ENCODE assay signal across 18 cellular contexts in the genomic region with DNA sequence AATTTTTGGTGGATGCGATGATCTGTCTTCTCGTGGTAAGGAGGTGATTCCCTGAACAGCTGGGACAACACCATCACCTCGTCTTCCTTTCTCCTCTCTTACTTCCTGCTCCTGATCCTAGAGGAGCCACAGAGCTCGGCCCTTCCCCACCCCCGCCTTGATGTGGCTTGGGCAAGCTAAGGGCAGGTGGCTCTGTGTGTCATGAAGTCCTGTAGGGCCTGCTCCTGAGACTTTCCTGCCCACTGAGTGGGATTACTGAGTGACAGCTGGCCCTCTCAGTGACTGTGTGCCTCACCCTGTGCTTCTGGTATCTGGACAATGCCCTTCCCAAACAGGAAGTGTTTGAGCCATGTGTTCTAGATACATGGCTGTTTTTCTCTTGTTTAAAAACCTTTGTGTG.
DNase-seq lines count a peak whose midpoint lies in the region; ATAC-seq and TF ChIP-seq lines count a peak whose summit lies in the region.
"Had no signal": no experiment of that assay in that cellular context is flagged by ENCODE, and none has a peak within 500 bp of the region (broad histone marks: within the 10 kb centered on the region; RNA-seq: fewer than 3 reads in every experiment).

No MANE protein-coding gene starts in this region.

- H3K4me3 ChIP-seq in IMR-90 (ENCODE audit: insufficient read depth, low read depth, low read length) = no peak overlapping the region
- H3K4me3 ChIP-seq: PC-9, SK-N-MC had no signal

- H3K4me1 ChIP-seq in IMR-90 (ENCODE audit: control insufficient read depth, insufficient read depth, low read length) = peaks cover 2% of the 10 kb centered on the region
- H3K4me1 ChIP-seq: BE2C had no signal

- no peak overlapping the region for H2BK120ac ChIP-seq in IMR-90 (ENCODE audit: low read depth, low read length)

- no peak overlapping the region for H3K56ac ChIP-seq in IMR-90 (ENCODE audit: extremely low read depth, insufficient read depth, low read length)

- no peak overlapping the region for H3K9ac ChIP-seq in IMR-90 (ENCODE audit: low read depth, low read length)

- dilution Hi-C loops in IMR-90 (cut with HindIII; ENCODE audit: low sequenced_read_pairs, unreplicated experiment) = no loop called here

- no TSS peak for BruUV-seq in IMR-90 (replicated peaks; lab: Mats Ljungman, UMichigan)

- H3K27ac ChIP-seq in IMR-90 (ENCODE audit: insufficient read depth, low read length) = no peak overlapping the region
- H3K27ac ChIP-seq: 22Rv1, PC-9, SK-N-MC had no signal

- no peak overlapping the region for H4K91ac ChIP-seq in IMR-90 (ENCODE audit: insufficient read depth, low read depth, low read length)

- H3K14ac ChIP-seq in IMR-90 (replicated peaks; ENCODE audit: low read depth, low read length) = no peak overlapping the region

- H3K4ac ChIP-seq in IMR-90 (ENCODE audit: low read depth, low read length) = 0 out of 2 replicates have a peak overlapping the region, but pooled peaks have one; percentile 11

- in situ Hi-C loops in IMR-90 (cut with MboI; ENCODE audit: low sequenced_read_pairs) = no loop called here

- peaks cover 6% of the 10 kb centered on the region for H3K9me1 ChIP-seq in IMR-90 (ENCODE audit: insufficient read depth, low read length)

- H2AK9ac ChIP-seq in IMR-90 (replicated peaks; ENCODE audit: low read depth, low read length, poor library complexity) = peak overlapping the region; percentile 42

- no peaks in the 10 kb centered on the region for H3K79me1 ChIP-seq in IMR-90 (ENCODE audit: low read depth in 1 of 2, low read length in 2 of 2)

- no peak for ATAC-seq in IMR-90 (ENCODE audit: low read depth)
- no peak for ATAC-seq in GM21390 (IDR thresholded peaks at IDR 0.05; ENCODE audit: unreplicated experiment)
- ATAC-seq: T-cell had no signal

- TF ChIP-seq RAD21 in IMR-90 (IDR thresholded peaks at IDR 0.05; ENCODE audit: low read length) = no peak

- H2BK20ac ChIP-seq in IMR-90 (ENCODE audit: low read depth, low read length) = no peak overlapping the region

- peak; percentile 13 for DNase-seq in DMS 273 (lab: John Stamatoyannopoulos, UW; ENCODE audit: unreplicated experiment)
- DNase-seq in DMS 273 treated with DMSO at 0.1 percent for 48 hours (lab: John Stamatoyannopoulos, UW) = no peak
- DNase-seq in IMR-90 = no peak
- DNase-seq in SW480 (ENCODE audit: low spot score) = peak; percentile 23
- DNase-seq in myocyte (ENCODE audit: low read depth) = peak; percentile 92
- DNase-seq in NCI-H2107 (lab: John Stamatoyannopoulos, UW) = no peak
- DNase-seq in stimulated activated CD4-positive, alpha-beta T cell treated with anti-CD3 and anti-CD28 coated beads, Interleukin-4, amount 100 ng/mL, for 4 hours = no peak
- DNase-seq: BE2C; CD4-positive, alpha-beta memory T cell; GF-D8; Kasumi-1; NCI-H187; NCI-H526 treated with DMSO at 0.1 percent for 48 hours; PC-9; T-cell had no signal

- H3K27me3 ChIP-seq in IMR-90 (ENCODE audit: control insufficient read depth, insufficient read depth, low read length) = no peaks in the 10 kb centered on the region; the same call in 1 of the 2 replicates
- H3K27me3 ChIP-seq: BE2C had no signal

- H2AFZ ChIP-seq in IMR-90 (replicated peaks; ENCODE audit: low read length, poor library complexity) = peak overlapping the region; percentile 33
- H2AFZ ChIP-seq: PC-9 had no signal

- no peaks in the 10 kb centered on the region for H3K9me3 ChIP-seq in IMR-90 (ENCODE audit: control insufficient read depth, insufficient read depth, low read length)
- H3K9me3 ChIP-seq: BE2C had no signal

- peak overlapping the region; percentile 67 for H2AK5ac ChIP-seq in IMR-90 (ENCODE audit: low read depth, low read length)

- H4K8ac ChIP-seq in IMR-90 (ENCODE audit: low read depth in 2 of 2, low read length in 2 of 2) = no peak overlapping the region

- CTCF ChIA-PET in IMR-90 (lab: Yijun Ruan, JAX) = no interaction called here

- H2BK5ac ChIP-seq in IMR-90 (ENCODE audit: low read depth, low read length, poor library complexity, severe bottlenecking) = no peak overlapping the region

- H3K4me2 ChIP-seq in IMR-90 (ENCODE audit: low read depth, low read length) = no peak overlapping the region
- H3K4me2 ChIP-seq: PC-9 had no signal

- H3K18ac ChIP-seq in IMR-90 (ENCODE audit: low read depth, low read length) = no peak overlapping the region

- H4K5ac ChIP-seq in IMR-90 (ENCODE audit: low read depth, low read length) = no peak overlapping the region

- TF ChIP-seq POLR2A in IMR-90 (IDR thresholded peaks at IDR 0.05; ENCODE audit: low read depth, low read length) = no peak

- POLR2A ChIA-PET in IMR-90 (lab: Charles Lee; ENCODE audit: unreplicated experiment) = no interaction called here

- intact Hi-C loops in IMR-90 (cut with micrococcal nuclease) = no loop called here

- no peak for TF ChIP-seq CTCF in IMR-90 (conservative IDR thresholded peaks at IDR 0.05; ENCODE audit: low read depth, low read length)

- 80% methylated on average over 2 of the region's 5 CpGs; no CpG with 5 or more reads in 1 of the 2 experiments for WGBS in IMR-90 (ENCODE audit: extremely low coverage in 2 of 2, insufficient read length in 1 of 2), 2 experiments

- no peaks in the 10 kb centered on the region for H3K36me3 ChIP-seq in IMR-90 (ENCODE audit: control insufficient read depth, insufficient read depth, low read length)
- H3K36me3 ChIP-seq: BE2C had no signal

- no peak overlapping the region; the same call in 2 of the 3 replicates for H2BK15ac ChIP-seq in IMR-90 (ENCODE audit: low read depth, low read length)

- no peaks in the 10 kb centered on the region for H4K20me1 ChIP-seq in IMR-90 (ENCODE audit: insufficient read depth, low read length)

- H3K23ac ChIP-seq in IMR-90 (ENCODE audit: low read depth, low read length) = no peak overlapping the region

TF ChIP-seq in IMR-90, 13 proteins besides CTCF, POLR2A, EP300 and RAD21:
- TF ChIP-seq RFX5 (IDR thresholded peaks at IDR 0.05; ENCODE audit: low read depth, low read length) (no peak), RCOR1 (IDR thresholded peaks at IDR 0.05; ENCODE audit: insufficient replicate concordance, low read length) (no peak)

Comparison
In these comparisons a context has a peak if more than half of its experiments do, and no peak if none do; other contexts are left out.
1. DNase-seq: peak in DMS 273 (single experiment), SW480 (single experiment) and myocyte (single experiment); none in DMS 273 treated with DMSO at 0.1 percent for 48 hours (single experiment), IMR-90 (single experiment), NCI-H2107 (single experiment) and stimulated activated CD4-positive, alpha-beta T cell treated with anti-CD3 and anti-CD28 coated beads, Interleukin-4, amount 100 ng/mL, for 4 hours (0 of 2).